Comparison of ENCODE assay signal across 29 cellular contexts in the genomic region with DNA sequence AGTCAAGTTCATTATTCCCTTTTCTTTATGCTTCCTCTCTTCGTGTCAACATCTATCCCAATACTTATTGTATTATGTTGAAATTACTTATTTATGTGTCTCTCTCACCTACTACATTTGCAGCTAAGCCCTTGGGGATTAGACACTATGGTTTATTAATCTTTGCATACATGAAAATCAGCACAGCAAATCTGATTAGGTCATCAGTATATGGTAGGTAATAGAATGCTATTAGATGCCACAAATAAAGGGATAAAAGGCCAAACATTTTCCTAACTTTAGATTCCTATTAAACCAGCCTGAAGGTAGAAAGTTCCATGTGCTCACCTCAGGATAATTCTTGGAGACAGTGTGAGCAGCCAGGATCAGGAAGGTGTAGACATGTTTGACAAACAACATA.
"Had no signal": no experiment of that assay in that cellular context is flagged by ENCODE, and none has a peak within 500 bp of the region (broad histone marks: within the 10 kb centered on the region; RNA-seq: fewer than 3 reads in every experiment).

No MANE protein-coding gene starts in this region.

- H2AFZ ChIP-seq: hepatocyte had no signal

- H3K79me2 ChIP-seq: hepatocyte had no signal

- H3K27me3 Mint-ChIP-seq: dendritic cell treated with granulocyte-macrophage colony-stimulating factor and Interleukin-4, amounts not matched to agents 40 ng/mL and 50 ng/mL, for 4 days; effector memory CD8-positive, alpha-beta T cell had no signal

- H3K4me1 Mint-ChIP-seq: endodermal cell had no signal

- H3K36me3 ChIP-seq: colonic mucosa, esophagus muscularis mucosa, esophagus squamous epithelium, gastrocnemius medialis, gastroesophageal sphincter, heart left ventricle, heart right ventricle had no signal

- H3K27ac Mint-ChIP-seq: dendritic cell treated with granulocyte-macrophage colony-stimulating factor and Interleukin-4, amounts not matched to agents 40 ng/mL and 50 ng/mL, for 4 days; effector memory CD8-positive, alpha-beta T cell; endodermal cell had no signal

- H3K27ac ChIP-seq: colonic mucosa, coronary artery, dorsolateral prefrontal cortex, epithelial cell of prostate, esophagus muscularis mucosa, esophagus squamous epithelium, foreskin keratinocyte, gastrocnemius medialis, gastroesophageal sphincter, heart left ventricle, heart right ventricle, hepatocyte had no signal

- ATAC-seq: effector memory CD8-positive, alpha-beta T cell; esophagus mucosa; foreskin keratinocyte; gastrocnemius medialis; gastroesophageal sphincter; heart left ventricle; heart right ventricle had no signal

- H3K9me3 Mint-ChIP-seq: endodermal cell had no signal

- H3K9me3 ChIP-seq: colonic mucosa, esophagus muscularis mucosa, esophagus squamous epithelium, gastrocnemius medialis, gastroesophageal sphincter, heart left ventricle, heart right ventricle had no signal

- H3K4me1 ChIP-seq: colonic mucosa, esophagus muscularis mucosa, esophagus squamous epithelium, foreskin keratinocyte, gastrocnemius medialis, gastroesophageal sphincter, heart left ventricle, heart right ventricle had no signal

- H3K4me2 ChIP-seq: hepatocyte had no signal

- DNase-seq: colonic mucosa; cortex of kidney; dermis blood vessel endothelial cell; effector CD4-positive, alpha-beta T cell; effector CD8-positive, alpha-beta T cell; effector memory CD4-positive, alpha-beta T cell; effector memory CD8-positive, alpha-beta T cell; endodermal cell; erythroblast; esophagus squamous epithelium; foreskin fibroblast; foreskin keratinocyte; foreskin melanocyte; gastrocnemius medialis; head of caudate nucleus; heart left ventricle; heart right ventricle had no signal

- FAIRE-seq: colon, endometrium, endothelial cell of umbilical vein, frontal cortex had no signal

- H3K4me3 Mint-ChIP-seq: dendritic cell treated with granulocyte-macrophage colony-stimulating factor and Interleukin-4, amounts not matched to agents 40 ng/mL and 50 ng/mL, for 4 days; effector memory CD8-positive, alpha-beta T cell; endodermal cell had no signal

- H3K4me3 ChIP-seq: colonic mucosa, coronary artery, dorsolateral prefrontal cortex, esophagus muscularis mucosa, esophagus squamous epithelium, gastrocnemius medialis, gastroesophageal sphincter, heart left ventricle, heart right ventricle, hepatocyte had no signal

- H3K27me3 ChIP-seq: colonic mucosa, dorsolateral prefrontal cortex, esophagus muscularis mucosa, foreskin keratinocyte, gastrocnemius medialis, gastroesophageal sphincter, heart left ventricle, heart right ventricle, hepatocyte had no signal
